Comparison of ENCODE assay signal across 31 cellular contexts in genomic region chr1:39545531-39545930, GRCh38. TPM values are rescaled to one million over a fixed set of nuclear protein-coding genes. Genes with fewer than 3 reads are reported as not detected.
"Had no signal": no experiment of that assay in that cellular context is flagged by ENCODE, and none has a peak within 500 bp of the region (broad histone marks: within the 10 kb centered on the region; RNA-seq: fewer than 3 reads in every experiment).

No MANE protein-coding gene starts in this region.

- H3K4me3 ChIP-seq: ascending aorta, breast epithelium had no signal

- H3K36me3 ChIP-seq: breast epithelium, WERI-Rb-1 had no signal

- H3K9me3 ChIP-seq: ascending aorta, breast epithelium had no signal

- H3K27me3 ChIP-seq: ascending aorta, brain microvascular endothelial cell, breast epithelium had no signal

- DNase-seq: activated CD4-positive, alpha-beta memory T cell treated with anti-CD3 and anti-CD28 coated beads, Interleukin-2, amount 10 ng/mL, durations not matched to agents 7 days and 5 days; activated CD4-positive, alpha-beta T cell treated with anti-CD3 and anti-CD28 coated beads for 1 hour; activated CD4-positive, alpha-beta T cell treated with anti-CD3 and anti-CD28 coated beads for 36 hours; activated CD4-positive, alpha-beta T cell treated with anti-CD3 and anti-CD28 coated beads for 48 hours; activated CD4-positive, alpha-beta T cell treated with anti-CD3 and anti-CD28 coated beads, Interleukin-2, amount 10 ng/mL, durations not matched to agents 7 days and 5 days; activated CD4-positive, alpha-beta T cell treated with anti-CD3 and anti-CD28 coated beads, Interleukin-2, amount 50 U/mL, for 48 hours; activated CD4-positive, CD25-positive, alpha-beta regulatory T cell; activated CD8-positive, alpha-beta memory T cell treated with anti-CD3 and anti-CD28 coated beads for 24 hours; activated CD8-positive, alpha-beta memory T cell treated with anti-CD3 and anti-CD28 coated beads, Interleukin-2, amount 10 ng/mL, durations not matched to agents 7 days and 5 days; activated CD8-positive, alpha-beta memory T cell treated with anti-CD3 and anti-CD28 coated beads, Interleukin-2, amount 50 U/mL, for 48 hours; activated CD8-positive, alpha-beta T cell treated with anti-CD3 and anti-CD28 coated beads, Interleukin-2, amount 10 ng/mL, durations not matched to agents 7 days and 5 days; activated effector memory CD4-positive, alpha-beta T cell treated with Interleukin-2 at 50 U/mL for 16 hours; activated gamma-delta T cell; activated naive CD4-positive, alpha-beta T cell treated with anti-CD3 and anti-CD28 coated beads, Interleukin-2, amount 10 ng/mL, durations not matched to agents 7 days and 5 days; activated naive CD4-positive, alpha-beta T cell treated with Interleukin-2 at 50 U/mL for 16 hours; activated naive CD8-positive, alpha-beta T cell treated with anti-CD3 and anti-CD28 coated beads, Interleukin-2, amount 10 ng/mL, durations not matched to agents 7 days and 5 days; activated naive CD8-positive, alpha-beta T cell treated with anti-CD3 and anti-CD28 coated beads, Interleukin-2, amount 50 U/mL, for 24 hours; activated T-cell treated with anti-CD3 and anti-CD28 coated beads, Interleukin-2, amount 50 U/mL, for 24 hours; activated T-cell treated with anti-CD3 and anti-CD28 coated beads, Interleukin-2, amount 50 U/mL, for 48 hours; amygdala; anterior cingulate cortex; brain microvascular endothelial cell; central memory CD4-positive, alpha-beta T cell; T-helper 1 cell; T-helper 2 cell; T-helper 9 cell; WERI-Rb-1 had no signal

- H3K27ac ChIP-seq: ascending aorta, brain microvascular endothelial cell, breast epithelium, WERI-Rb-1 had no signal

- H3K4me1 ChIP-seq: ascending aorta, breast epithelium had no signal

- ATAC-seq: activated CD4-positive, alpha-beta T cell treated with anti-CD3 and anti-CD28 coated beads for 36 hours; activated CD4-positive, CD25-positive, alpha-beta regulatory T cell treated with anti-CD3 and anti-CD28 coated beads, Interleukin-2, amount 50 U/mL, for 24 hours; activated CD8-positive, alpha-beta memory T cell treated with anti-CD3 and anti-CD28 coated beads, Interleukin-2, amount 10 ng/mL, durations not matched to agents 7 days and 5 days; activated CD8-positive, alpha-beta T cell treated with anti-CD3 and anti-CD28 coated beads, Interleukin-2, amount 10 ng/mL, durations not matched to agents 7 days and 5 days; activated naive CD8-positive, alpha-beta T cell treated with anti-CD3 and anti-CD28 coated beads, Interleukin-2, amount 50 U/mL, for 24 hours; WTC11 had no signal

RNA-seq across cellular contexts. Expression of gene BMP8A, which starts 54.1 kb away (rescaled TPM):
- total RNA-seq: activated CD4-positive, alpha-beta memory T cell treated with anti-CD3 and anti-CD28 coated beads, Interleukin-2, amount 10 ng/mL, durations not matched to agents 7 days and 5 days; activated CD4-positive, alpha-beta T cell treated with anti-CD3 and anti-CD28 coated beads, Interleukin-2, amount 10 ng/mL, durations not matched to agents 7 days and 5 days; activated CD8-positive, alpha-beta memory T cell treated with anti-CD3 and anti-CD28 coated beads, Interleukin-2, amount 10 ng/mL, durations not matched to agents 7 days and 5 days; ascending aorta had no signal
